ENCODE assay signal across 9 cellular contexts in genomic region chr20:33299111-33299603, GRCh38. TPM values are rescaled to one million over a fixed set of nuclear protein-coding genes. Genes with fewer than 3 reads are reported as not detected.
DNase-seq lines count a peak whose midpoint lies in the region; ATAC-seq, FAIRE-seq and TF ChIP-seq lines count a peak whose summit lies in the region.
"Had no signal": no experiment of that assay in that cellular context is flagged by ENCODE, and none has a peak within 500 bp of the region (broad histone marks: within the 10 kb centered on the region; RNA-seq: fewer than 3 reads in every experiment).

No MANE protein-coding gene starts in this region.

- H3K27me3 Mint-ChIP-seq in central memory CD8-positive, alpha-beta T cell = peaks cover 25% of the 10 kb centered on the region

- H3K79me2 ChIP-seq in HepG2 (ENCODE audit: insufficient read depth, low read length) = no peaks in the 10 kb centered on the region

- in situ Hi-C loops in HepG2 (cut with HindIII; ENCODE audit: extremely low pct_ligation_motif_present, low pct_unique_long_range_greater_than_20kb) = no loop called here

- no peaks in the 10 kb centered on the region for H3K4me1 Mint-ChIP-seq in central memory CD8-positive, alpha-beta T cell

- no TSS peak for BruUV-seq in HepG2 (replicated peaks; lab: Mats Ljungman, UMichigan)

- DNase-seq in NK-92 treated with Interleukin-12 subunit alpha and Interleukin-12 subunit beta, amount 100 ng/mL, for 24 hours (lab: John Stamatoyannopoulos, UW) = peak; percentile 41
- no peak for DNase-seq in NK-92 (lab: John Stamatoyannopoulos, UW; ENCODE audit: unreplicated experiment)
- DNase-seq in NCI-H2196 (lab: John Stamatoyannopoulos, UW; ENCODE audit: unreplicated experiment) = peak; percentile 76
- DNase-seq in activated CD4-positive, alpha-beta T cell treated with anti-CD3 and anti-CD28 coated beads for 1 hour = peak; percentile 57
- DNase-seq in central memory CD8-positive, alpha-beta T cell (ENCODE audit: low spot score in 2 of 2) = peak; percentile 61 to 75
- peak; percentile 63 for DNase-seq in HepG2 (ENCODE audit: low spot score)
- DNase-seq in stimulated activated CD4-positive, alpha-beta T cell treated with anti-CD3 and anti-CD28 coated beads, TNF-alpha, amount 100 ng/mL, for 1 hour (ENCODE audit: low read depth in 3 of 3, low spot score in 1 of 3) = peak; percentile 5 to 75 (median 44)

- H2AFZ ChIP-seq in HepG2 (ENCODE audit: low read length) = no peak overlapping the region

- no peaks in the 10 kb centered on the region for H4K20me1 ChIP-seq in HepG2 (ENCODE audit: insufficient read depth, low read length)

- H3K36me3 ChIP-seq in HepG2 (replicated peaks in 1 of 2; ENCODE audit: control insufficient read depth in 1 of 2, insufficient read depth in 2 of 2, low read length in 2 of 2) = no peaks in the 10 kb centered on the region

- no peaks in the 10 kb centered on the region for H3K9me3 Mint-ChIP-seq in central memory CD8-positive, alpha-beta T cell

- TF ChIP-seq RAD21 in HepG2 (CRISPR knock-in tag; IDR thresholded peaks at IDR 0.05) = peak; percentile 94

- no peaks in the 10 kb centered on the region for H3K36me3 Mint-ChIP-seq in central memory CD8-positive, alpha-beta T cell (ENCODE audit: insufficient read depth)

- 11% methylated on average over 24 of the region's 24 CpGs for WGBS in HepG2 (ENCODE audit: low lambda C conversion rate)

- CTCF ChIA-PET in HepG2 (lab: Yijun Ruan, JAX; ENCODE audit: low intra/inter-chr PET ratio, low total read pairs) = interaction anchor here (0.8 to 4.1 kb wide), 5 partner anchors 37 to 203 kb away, joined by 3 to 47 read pairs (median 6); no protein-coding TSS in a partner anchor

- TF ChIP-seq EP300 in HepG2 (IDR thresholded peaks at IDR 0.05; ENCODE audit: low read depth in 2 of 2, low read length in 2 of 2) (no peak), HepG2 (CRISPR knock-in tag; IDR thresholded peaks at IDR 0.05; ENCODE audit: borderline replicate concordance) (no peak)

- TF ChIP-seq CTCF in HepG2 (CRISPR knock-in tag; IDR thresholded peaks at IDR 0.05) = peak; percentile 99

- no peak overlapping the region; a peak in 1 of 6 replicates for H3K4me3 ChIP-seq in HepG2 (replicated peaks in 1 of 3; ENCODE audit: insufficient read depth in 1 of 3, low read depth in 2 of 3, low read length in 3 of 3)

- no peaks in the 10 kb centered on the region for H3K9me3 ChIP-seq in HepG2 (ENCODE audit: low read length)

- peak overlapping the region; percentile 55; the same call in 1 of the 2 replicates for H3K4me2 ChIP-seq in HepG2 (ENCODE audit: low read depth, low read length)

- no peak overlapping the region for H3K9ac ChIP-seq in HepG2 (ENCODE audit: insufficient read depth, low read depth, low read length)

- POLR2A ChIA-PET in HepG2 (lab: Yijun Ruan, JAX) = no interaction called here

- no peak overlapping the region for H3K27ac Mint-ChIP-seq in central memory CD8-positive, alpha-beta T cell (ENCODE audit: low read depth)

- no peak for TF ChIP-seq POLR2A in HepG2 (IDR thresholded peaks at IDR 0.05; ENCODE audit: insufficient read depth in 1 of 2, low read depth in 2 of 2, low read length in 2 of 2)

- H3K27ac ChIP-seq in HepG2 (ENCODE audit: extremely low read length, insufficient read depth, low read length) = no peak overlapping the region

- H3K4me3 Mint-ChIP-seq in central memory CD8-positive, alpha-beta T cell = no peak overlapping the region

- peak; percentile 44 for FAIRE-seq in HepG2 (lab: Jason Lieb, UNC)

- peaks cover 10 to 75% of the 10 kb centered on the region in 2 experiments; a peak in 4 of 5 replicates for H3K27me3 ChIP-seq in HepG2 (ENCODE audit: control insufficient read depth in 1 of 2, insufficient read depth in 2 of 2, low read length in 2 of 2)

- H3K4me1 ChIP-seq in HepG2 (ENCODE audit: insufficient read depth, low read length) = 0 out of 2 replicates have a peak, but pooled peaks cover 7% of the 10 kb centered on the region

- no peak for ATAC-seq in central memory CD8-positive, alpha-beta T cell (replicated peaks; ENCODE audit: extremely low read depth, poor library complexity, severe bottlenecking)
- ATAC-seq in HepG2 (peak; percentile 91), GM19035 (IDR thresholded peaks at IDR 0.05; ENCODE audit: unreplicated experiment) (no peak)

- intact Hi-C loops in HepG2 (cut with micrococcal nuclease; ENCODE audit: unreplicated experiment) = loop anchor here (1.0 kb wide), 1 partner anchor 37 kb away; no protein-coding TSS in a partner anchor

TF ChIP-seq in HepG2, 621 proteins besides CTCF, POLR2A, EP300 and RAD21 (continues in another document):
- no peak for TF ChIP-seq HNF4G (IDR thresholded peaks at IDR 0.05; ENCODE audit: borderline replicate concordance, low read depth, low read length)
- no peak; the same call in 1 of the 2 replicates for TF ChIP-seq HNF4G (CRISPR knock-in tag; IDR thresholded peaks at IDR 0.05; ENCODE audit: borderline replicate concordance, low read depth)
- no peak for TF ChIP-seq ATM (IDR thresholded peaks at IDR 0.05; ENCODE audit: borderline replicate concordance)
- TF ChIP-seq ZNF317 (CRISPR knock-in tag; IDR thresholded peaks at IDR 0.05) = no peak
- peak; percentile 11; the same call in 1 of the 2 replicates for TF ChIP-seq TFAP4 (IDR thresholded peaks at IDR 0.05; ENCODE audit: borderline replicate concordance, low read depth)
- peak; percentile 54; the same call in 1 of the 2 replicates for TF ChIP-seq ATF2 (CRISPR knock-in tag; IDR thresholded peaks at IDR 0.05)
- peak; percentile 65 for TF ChIP-seq BHLHE40 (IDR thresholded peaks at IDR 0.05; ENCODE audit: low read length)
- TF ChIP-seq EED (CRISPR knock-in tag; IDR thresholded peaks at IDR 0.05) = 0 out of 2 replicates have a peak, but pooled peaks have one; percentile 61
- TF ChIP-seq ZNF230 (CRISPR knock-in tag; IDR thresholded peaks at IDR 0.05) = 0 out of 2 replicates have a peak, but pooled peaks have one; percentile 68
- TF ChIP-seq ZNF598 (CRISPR knock-in tag; IDR thresholded peaks at IDR 0.05; ENCODE audit: borderline replicate concordance) = peak; percentile 70; the same call in 1 of the 2 replicates
- 0 out of 2 replicates have a peak, but pooled peaks have one; percentile 42 for TF ChIP-seq CREB1 (IDR thresholded peaks at IDR 0.05)
- TF ChIP-seq CREB1 (CRISPR knock-in tag; IDR thresholded peaks at IDR 0.05) = no peak
- peak; percentile 39; the same call in 1 of the 2 replicates for TF ChIP-seq MEIS1 (CRISPR knock-in tag; IDR thresholded peaks at IDR 0.05; ENCODE audit: borderline replicate concordance)
- TF ChIP-seq ZNF782 (CRISPR knock-in tag; IDR thresholded peaks at IDR 0.05; ENCODE audit: borderline replicate concordance) = peak; percentile 80; the same call in 1 of the 2 replicates
- TF ChIP-seq NONO (IDR thresholded peaks at IDR 0.05) = no peak
- peak; percentile 25; the same call in 1 of the 2 replicates for TF ChIP-seq NONO (CRISPR knock-in tag; conservative IDR thresholded peaks at IDR 0.05)
- no peak for TF ChIP-seq ADNP (CRISPR knock-in tag; IDR thresholded peaks at IDR 0.05)

RNA-seq across cellular contexts. Expression of gene BPIFB1, which starts 16.1 kb away (rescaled TPM):
- 0.18 and 0.82 TPM in 2 replicates for total RNA-seq in HepG2 (2016; rRNA removed; fragmentation: Illumina TruSeq; extraction: Trizol)
- 0.18 TPM in 1 of 2 replicates, not detected in the other for total RNA-seq in HepG2 (2016; cell fraction: cytosol; rRNA removed; fragmentation: Illumina TruSeq; extraction: Trizol; ENCODE audit: low read depth)
- 0.34 and 0.56 TPM in 2 replicates for total RNA-seq in HepG2 (2016; cell fraction: insoluble cytoplasmic fraction; rRNA removed; fragmentation: Illumina TruSeq; extraction: Trizol)
- total RNA-seq in HepG2 (2016; cell fraction: membrane; rRNA removed; fragmentation: Illumina TruSeq; extraction: Trizol) = 0.28 TPM in 2 replicates
- total RNA-seq in HepG2 (2016; cell fraction: nucleus; rRNA removed; fragmentation: Illumina TruSeq; extraction: Trizol) = 0.59 and 0.75 TPM in 2 replicates
- 4.4 and 9.2 TPM in 2 replicates for polyA plus RNA-seq in HepG2 (2011; rRNA removed)
- 3.2 and 5.0 TPM in 2 replicates for polyA plus RNA-seq in HepG2 (2011; cell fraction: cytosol; rRNA removed)
- 5.1 and 7.3 TPM in 2 replicates for polyA plus RNA-seq in HepG2 (2011; cell fraction: nucleus; rRNA removed)
- 7.9 and 12.0 TPM in 2 replicates for polyA plus RNA-seq in HepG2 (2012)
- polyA plus RNA-seq in HepG2 (2016; cell fraction: cytosol; fragmentation: Illumina TruSeq; extraction: Trizol; ENCODE audit: low read depth) = 0.26 and 0.36 TPM in 2 replicates
- 0.54 and 0.91 TPM in 2 replicates for polyA plus RNA-seq in HepG2 (2016; cell fraction: insoluble cytoplasmic fraction; fragmentation: Illumina TruSeq; extraction: Trizol; ENCODE audit: low read depth)
- 0.17 and 0.40 TPM in 2 replicates for polyA plus RNA-seq in HepG2 (2016; cell fraction: membrane; fragmentation: Illumina TruSeq; extraction: Trizol; ENCODE audit: low read depth)
- 0.97 and 1.00 TPM in 2 replicates for polyA plus RNA-seq in HepG2 (2016; cell fraction: nucleus; fragmentation: Illumina TruSeq; extraction: Trizol; ENCODE audit: insufficient read depth, low read depth)
- polyA minus RNA-seq in HepG2 (2011; rRNA and poly(A)+ RNA removed; ENCODE audit: low replicate concordance) = 3.7 TPM in 1 of 2 replicates, not detected in the other
- 0.44 and 1.6 TPM in 2 replicates for polyA minus RNA-seq in HepG2 (2011; cell fraction: cytosol; rRNA and poly(A)+ RNA removed)
- 1.7 and 2.0 TPM in 2 replicates for polyA minus RNA-seq in HepG2 (2011; cell fraction: nucleus; rRNA and poly(A)+ RNA removed)
- total RNA-seq: pulmonary artery endothelial cell had no signal
